ENCODE assay signal across 1 cellular context in the genomic region with DNA sequence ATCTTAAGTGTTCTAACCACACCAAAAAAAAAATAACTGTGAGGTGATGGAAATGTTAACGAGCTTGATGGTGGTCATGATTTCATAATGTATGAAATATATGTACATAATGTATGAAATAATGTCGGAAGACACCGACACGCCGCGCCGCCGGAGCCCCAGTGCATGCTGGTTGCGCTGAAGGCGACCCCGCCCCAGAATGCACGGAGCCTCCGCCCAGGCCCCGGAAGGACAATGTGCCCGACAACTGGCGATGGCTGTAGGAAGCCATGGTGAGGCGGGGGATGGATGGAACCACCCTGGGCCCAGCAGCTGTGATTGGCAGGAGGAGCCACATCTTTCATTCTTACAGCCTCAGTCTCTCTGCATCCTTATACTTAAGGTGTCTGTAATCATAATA.
A peak's percentile ranks its signal among the peaks of the same experiment; 100 is the strongest.
TF ChIP-seq lines count a peak whose summit lies in the region.

No MANE protein-coding gene starts in this region.

TF ChIP-seq in K562, 482 proteins besides CTCF, POLR2A, EP300 and RAD21:
- TF ChIP-seq, protein P1, sequence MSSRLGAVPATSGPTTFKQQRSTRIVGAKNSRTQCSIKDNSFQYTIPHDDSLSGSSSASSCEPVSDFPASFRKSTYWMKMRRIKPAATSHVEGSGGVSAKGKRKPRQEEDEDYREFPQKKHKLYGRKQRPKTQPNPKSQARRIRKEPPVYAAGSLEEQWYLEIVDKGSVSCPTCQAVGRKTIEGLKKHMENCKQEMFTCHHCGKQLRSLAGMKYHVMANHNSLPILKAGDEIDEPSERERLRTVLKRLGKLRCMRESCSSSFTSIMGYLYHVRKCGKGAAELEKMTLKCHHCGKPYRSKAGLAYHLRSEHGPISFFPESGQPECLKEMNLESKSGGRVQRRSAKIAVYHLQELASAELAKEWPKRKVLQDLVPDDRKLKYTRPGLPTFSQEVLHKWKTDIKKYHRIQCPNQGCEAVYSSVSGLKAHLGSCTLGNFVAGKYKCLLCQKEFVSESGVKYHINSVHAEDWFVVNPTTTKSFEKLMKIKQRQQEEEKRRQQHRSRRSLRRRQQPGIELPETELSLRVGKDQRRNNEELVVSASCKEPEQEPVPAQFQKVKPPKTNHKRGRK (tag; IDR thresholded peaks at IDR 0.05), result no peak
- TF ChIP-seq DNMT1 (IDR thresholded peaks at IDR 0.05) (no peak), GABPA (tag; conservative IDR thresholded peaks at IDR 0.05; ENCODE audit: low read depth) (peak; percentile 44), CXXC5 (CRISPR knock-in tag; IDR thresholded peaks at IDR 0.05) (0 out of 2 replicates have a peak, but pooled peaks have one; percentile 16), ETV6 (IDR thresholded peaks at IDR 0.05; ENCODE audit: borderline replicate concordance in 1 of 2, low read depth in 2 of 2, low read length in 1 of 2) (no peak), ETV6 (CRISPR knock-in tag; IDR thresholded peaks at IDR 0.05; ENCODE audit: borderline replicate concordance) (no peak), L3MBTL2 (IDR thresholded peaks at IDR 0.05) (peak; percentile 23; the same call in 1 of the 2 replicates), NR2C2 (CRISPR knock-in tag; IDR thresholded peaks at IDR 0.05) (no peak), NR2C2 (tag; IDR thresholded peaks at IDR 0.05) (0 out of 2 replicates have a peak, but pooled peaks have one; percentile 36)
